Comparison of ENCODE assay signal across 26 cellular contexts in the genomic region with DNA sequence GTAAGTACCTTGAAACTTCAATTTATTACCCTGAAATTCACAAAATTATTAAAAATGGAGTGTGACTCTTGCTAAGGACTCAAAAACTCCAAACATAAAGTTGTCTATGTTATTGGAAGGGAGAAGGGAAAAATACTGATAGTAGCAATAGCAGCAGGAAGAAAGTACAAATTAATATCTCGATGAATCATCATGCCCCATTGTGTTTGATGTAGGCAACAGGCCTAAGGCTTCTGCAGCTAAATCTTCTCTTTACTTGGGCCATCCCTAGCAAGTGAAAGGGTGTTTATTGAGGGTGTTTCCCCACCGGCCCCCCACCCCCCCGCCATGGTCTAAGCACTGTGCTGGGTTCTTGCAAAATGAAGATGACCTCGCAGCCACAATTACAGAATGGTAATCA. TPM values are rescaled to one million over a fixed set of nuclear protein-coding genes. Genes with fewer than 3 reads are reported as not detected.
A peak's percentile ranks its signal among the peaks of the same experiment; 100 is the strongest.
DNase-seq lines count a peak whose midpoint lies in the region; ATAC-seq and TF ChIP-seq lines count a peak whose summit lies in the region.
"Had no signal": no experiment of that assay in that cellular context is flagged by ENCODE, and none has a peak within 500 bp of the region (broad histone marks: within the 10 kb centered on the region; RNA-seq: fewer than 3 reads in every experiment).

No MANE protein-coding gene starts in this region.

- ATAC-seq in lung (ENCODE audit: insufficient read depth, low FRiP score), result peak; percentile 7
- ATAC-seq in GM18909 (IDR thresholded peaks at IDR 0.05; ENCODE audit: poor library complexity, unreplicated experiment), result no peak
- no peak for ATAC-seq in GM21825 (IDR thresholded peaks at IDR 0.05; ENCODE audit: unreplicated experiment)

- peaks cover 31% of the 10 kb centered on the region for H3K4me1 ChIP-seq in ACC112 (ENCODE audit: control insufficient read depth, insufficient read depth, low read length, unreplicated experiment)
- peaks cover 0 to 8% of the 10 kb centered on the region in 2 donors for H3K4me1 ChIP-seq in lung (ENCODE audit: control insufficient read depth in 2 of 2, insufficient read depth in 2 of 2, low read length in 2 of 2)
- H3K4me1 ChIP-seq in SJCRH30, result no peaks in the 10 kb centered on the region

- DNase-seq in M059J (ENCODE audit: low read depth), result peak; percentile 15
- peak; percentile 30 to 71 for DNase-seq in dermis microvascular lymphatic vessel endothelial cell (ENCODE audit: low read depth in 2 of 2)
- DNase-seq in lung (ENCODE audit: low spot score), result no peak
- no peak for DNase-seq in SJCRH30
- DNase-seq in amniotic stem cell (lab: John Stamatoyannopoulos, UW), result no peak
- DNase-seq: activated CD4-positive, alpha-beta memory T cell treated with anti-CD3 and anti-CD28 coated beads, Interleukin-2, amount 10 ng/mL, durations not matched to agents 7 days and 5 days; activated CD4-positive, CD25-positive, alpha-beta regulatory T cell; activated effector memory CD4-positive, alpha-beta T cell treated with Interleukin-2 at 50 U/mL for 16 hours; activated naive CD8-positive, alpha-beta T cell treated with anti-CD3 and anti-CD28 coated beads for 36 hours; COR-L47; DND-41; effector memory CD4-positive, alpha-beta T cell; esophagus squamous epithelium; HFFc6; kidney; NCI-H1436; NCI-H2107; NCI-H446; NCI-H82; Right ventricle myocardium superior; stimulated activated CD8-positive, alpha-beta memory T cell treated with anti-CD3 and anti-CD28 coated beads, Interleukin-4, amount 100 ng/mL, for 48 hours; T-helper 9 cell had no signal

- no peaks in the 10 kb centered on the region for H3K27me3 ChIP-seq in ACC112 (ENCODE audit: insufficient read depth, low read length)
- H3K27me3 ChIP-seq in lung (ENCODE audit: control insufficient read depth, insufficient read depth), result no peaks in the 10 kb centered on the region
- no peaks in the 10 kb centered on the region for H3K27me3 ChIP-seq in SJCRH30
- H3K27me3 ChIP-seq: esophagus squamous epithelium, MG63 had no signal

- H2AFZ ChIP-seq in ACC112 (ENCODE audit: low read length, unreplicated experiment), result peak overlapping the region; percentile 54

- TF ChIP-seq CTCF in lung (IDR thresholded peaks at IDR 0.05; ENCODE audit: control extremely low read depth, extremely low read depth), result no peak

- no peaks in the 10 kb centered on the region for H3K79me2 ChIP-seq in ACC112 (ENCODE audit: control insufficient read depth, insufficient read depth, low read length, unreplicated experiment)

- WGBS in lung, 2 donors, result 75 to 88% methylated on average over 4 of the region's 4 CpGs

- no peaks in the 10 kb centered on the region for H3K9me3 ChIP-seq in lung (ENCODE audit: control insufficient read depth in 2 of 2, insufficient read depth in 1 of 2, low read length in 1 of 2)
- no peaks in the 10 kb centered on the region for H3K9me3 ChIP-seq in SJCRH30 (replicated peaks)
- H3K9me3 ChIP-seq: esophagus squamous epithelium, MG63 had no signal

- H3K36me3 ChIP-seq in ACC112 (ENCODE audit: insufficient read depth, low read length) (no peaks in the 10 kb centered on the region), lung (ENCODE audit: control insufficient read depth in 2 of 2, insufficient read depth in 2 of 2, low read length in 2 of 2) (no peaks in the 10 kb centered on the region), SJCRH30 (no peaks in the 10 kb centered on the region)
- H3K36me3 ChIP-seq: esophagus squamous epithelium, MG63 had no signal

- H3K4me3 ChIP-seq in ACC112 (ENCODE audit: low read depth, low read length), result no peak overlapping the region
- H3K4me3 ChIP-seq in lung, result no peak overlapping the region
- H3K4me3 ChIP-seq in SJCRH30, result no peak overlapping the region
- H3K4me3 ChIP-seq: esophagus squamous epithelium, MG63 had no signal

- H3K27ac ChIP-seq in ACC112 (ENCODE audit: low read depth, low read length) (peak overlapping the region; percentile 81), lung (ENCODE audit: low read depth in 1 of 2, low read length in 1 of 2) (no peak overlapping the region), SJCRH30 (no peak overlapping the region)
- H3K27ac ChIP-seq: esophagus squamous epithelium had no signal

RNA-seq across cellular contexts. Expression of a gene that starts 26.2 kb away (rescaled TPM):
- 0.22 and 0.71 TPM in 2 replicates for total RNA-seq in M059J (2014; rRNA removed; shearing (Covaris generic))
- 0.39 and 1.6 TPM in 2 replicates for total RNA-seq in dermis microvascular lymphatic vessel endothelial cell
- total RNA-seq in lung, result 1 to 10 TPM in 1 of 2 donors, under 1 TPM in 1; 0.43 to 2.5 TPM
- polyA plus RNA-seq in lung, result under 1 TPM in 1 of 2 donors, not detected in 1; under 0.01 TPM
- total RNA-seq in SJCRH30 (2014; rRNA removed; shearing (Covaris generic)), result not detected in 2 replicates
- total RNA-seq: activated CD4-positive, alpha-beta memory T cell treated with anti-CD3 and anti-CD28 coated beads, Interleukin-2, amount 10 ng/mL, durations not matched to agents 7 days and 5 days; Right ventricle myocardium superior had no signal

Comparison
In these comparisons a context has a peak if more than half of its experiments do, and no peak if none do; other contexts are left out.
1. DNase-seq: peak in M059J (single experiment) and dermis microvascular lymphatic vessel endothelial cell (2 of 2); none in lung (single experiment), SJCRH30 (0 of 2) and amniotic stem cell (single experiment).